Comparison of ENCODE assay signal across 1 cellular context in genomic region chr16:72224260-72224768, GRCh38.
TF ChIP-seq lines count a peak whose summit lies in the region.

No MANE protein-coding gene starts in this region.

TF ChIP-seq in HepG2, 621 proteins besides CTCF, POLR2A, EP300 and RAD21 (continued from another document and continues in another):
- peak; percentile 19; the same call in 1 of the 2 replicates for TF ChIP-seq ARID4A (CRISPR knock-in tag; IDR thresholded peaks at IDR 0.05; ENCODE audit: borderline replicate concordance)
- TF ChIP-seq SMAD1 (CRISPR knock-in tag; IDR thresholded peaks at IDR 0.05; ENCODE audit: borderline replicate concordance, low read depth), result no peak
- 0 out of 2 replicates have a peak, but pooled peaks have one; percentile 42 for TF ChIP-seq ZNF775 (CRISPR knock-in tag; IDR thresholded peaks at IDR 0.05; ENCODE audit: borderline replicate concordance)
- TF ChIP-seq, protein P1, sequence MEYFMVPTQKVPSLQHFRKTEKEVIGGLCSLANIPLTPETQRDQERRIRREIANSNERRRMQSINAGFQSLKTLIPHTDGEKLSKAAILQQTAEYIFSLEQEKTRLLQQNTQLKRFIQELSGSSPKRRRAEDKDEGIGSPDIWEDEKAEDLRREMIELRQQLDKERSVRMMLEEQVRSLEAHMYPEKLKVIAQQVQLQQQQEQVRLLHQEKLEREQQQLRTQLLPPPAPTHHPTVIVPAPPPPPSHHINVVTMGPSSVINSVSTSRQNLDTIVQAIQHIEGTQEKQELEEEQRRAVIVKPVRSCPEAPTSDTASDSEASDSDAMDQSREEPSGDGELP (IDR thresholded peaks at IDR 0.05; ENCODE audit: borderline replicate concordance, low read depth), result no peak
- peak; percentile 46; the same call in 1 of the 2 replicates for TF ChIP-seq SALL1 (CRISPR knock-in tag; IDR thresholded peaks at IDR 0.05)
- no peak for TF ChIP-seq BATF2 (CRISPR knock-in tag; IDR thresholded peaks at IDR 0.05)
- no peak for TF ChIP-seq ZNF639 (CRISPR knock-in tag; conservative IDR thresholded peaks at IDR 0.05)
- no peak for TF ChIP-seq YEATS2 (CRISPR knock-in tag; IDR thresholded peaks at IDR 0.05; ENCODE audit: borderline replicate concordance)
- TF ChIP-seq RXRB (CRISPR knock-in tag; IDR thresholded peaks at IDR 0.05; ENCODE audit: borderline replicate concordance), result peak; percentile 67; the same call in 1 of the 2 replicates
- 0 out of 2 replicates have a peak, but pooled peaks have one; percentile 58 for TF ChIP-seq RBAK (CRISPR knock-in tag; IDR thresholded peaks at IDR 0.05)
- no peak for TF ChIP-seq BCLAF1 (IDR thresholded peaks at IDR 0.05)
- TF ChIP-seq KLF15 (CRISPR knock-in tag; IDR thresholded peaks at IDR 0.05; ENCODE audit: borderline replicate concordance), result no peak
- peak; percentile 57 for TF ChIP-seq GATAD2A (CRISPR knock-in tag; IDR thresholded peaks at IDR 0.05)
- TF ChIP-seq ZNF644 (CRISPR knock-in tag; IDR thresholded peaks at IDR 0.05; ENCODE audit: low read depth), result peak; percentile 64; the same call in 1 of the 2 replicates
- no peak; the same call in 1 of the 2 replicates for TF ChIP-seq SOX13 (IDR thresholded peaks at IDR 0.05)
- TF ChIP-seq SOX13 (CRISPR knock-in tag; conservative IDR thresholded peaks at IDR 0.05 in 1 of 2, IDR thresholded peaks at IDR 0.05 in 1 of 2), result peak in 1 of 2 experiments; percentile 46; a peak in 1 of 4 replicates
- 0 out of 2 replicates have a peak, but pooled peaks have one; percentile 42 for TF ChIP-seq MEF2D (CRISPR knock-in tag; IDR thresholded peaks at IDR 0.05)
- no peak for TF ChIP-seq IKZF1 (IDR thresholded peaks at IDR 0.05)
- TF ChIP-seq USF2 (IDR thresholded peaks at IDR 0.05; ENCODE audit: low read depth, low read length), result peak; percentile 75
- TF ChIP-seq USF2 (CRISPR knock-in tag; IDR thresholded peaks at IDR 0.05; ENCODE audit: borderline replicate concordance), result peak; percentile 77; the same call in 1 of the 2 replicates
- TF ChIP-seq ARID2 (CRISPR knock-in tag; IDR thresholded peaks at IDR 0.05; ENCODE audit: borderline replicate concordance), result no peak
- TF ChIP-seq AHDC1 (CRISPR knock-in tag; IDR thresholded peaks at IDR 0.05; ENCODE audit: borderline replicate concordance), result peak; percentile 48; the same call in 1 of the 2 replicates
- TF ChIP-seq PITX1 (CRISPR knock-in tag; IDR thresholded peaks at IDR 0.05), result peak; percentile 53; the same call in 1 of the 2 replicates
- no peak for TF ChIP-seq SAFB2 (CRISPR knock-in tag; IDR thresholded peaks at IDR 0.05; ENCODE audit: borderline replicate concordance, low read depth)
- TF ChIP-seq ZNF333 (CRISPR knock-in tag; IDR thresholded peaks at IDR 0.05; ENCODE audit: borderline replicate concordance), result no peak
- TF ChIP-seq CCAR2 (optimal IDR thresholded peaks at IDR 0.05; ENCODE audit: low read depth, low read length), result no peak
- TF ChIP-seq, protein P2, sequence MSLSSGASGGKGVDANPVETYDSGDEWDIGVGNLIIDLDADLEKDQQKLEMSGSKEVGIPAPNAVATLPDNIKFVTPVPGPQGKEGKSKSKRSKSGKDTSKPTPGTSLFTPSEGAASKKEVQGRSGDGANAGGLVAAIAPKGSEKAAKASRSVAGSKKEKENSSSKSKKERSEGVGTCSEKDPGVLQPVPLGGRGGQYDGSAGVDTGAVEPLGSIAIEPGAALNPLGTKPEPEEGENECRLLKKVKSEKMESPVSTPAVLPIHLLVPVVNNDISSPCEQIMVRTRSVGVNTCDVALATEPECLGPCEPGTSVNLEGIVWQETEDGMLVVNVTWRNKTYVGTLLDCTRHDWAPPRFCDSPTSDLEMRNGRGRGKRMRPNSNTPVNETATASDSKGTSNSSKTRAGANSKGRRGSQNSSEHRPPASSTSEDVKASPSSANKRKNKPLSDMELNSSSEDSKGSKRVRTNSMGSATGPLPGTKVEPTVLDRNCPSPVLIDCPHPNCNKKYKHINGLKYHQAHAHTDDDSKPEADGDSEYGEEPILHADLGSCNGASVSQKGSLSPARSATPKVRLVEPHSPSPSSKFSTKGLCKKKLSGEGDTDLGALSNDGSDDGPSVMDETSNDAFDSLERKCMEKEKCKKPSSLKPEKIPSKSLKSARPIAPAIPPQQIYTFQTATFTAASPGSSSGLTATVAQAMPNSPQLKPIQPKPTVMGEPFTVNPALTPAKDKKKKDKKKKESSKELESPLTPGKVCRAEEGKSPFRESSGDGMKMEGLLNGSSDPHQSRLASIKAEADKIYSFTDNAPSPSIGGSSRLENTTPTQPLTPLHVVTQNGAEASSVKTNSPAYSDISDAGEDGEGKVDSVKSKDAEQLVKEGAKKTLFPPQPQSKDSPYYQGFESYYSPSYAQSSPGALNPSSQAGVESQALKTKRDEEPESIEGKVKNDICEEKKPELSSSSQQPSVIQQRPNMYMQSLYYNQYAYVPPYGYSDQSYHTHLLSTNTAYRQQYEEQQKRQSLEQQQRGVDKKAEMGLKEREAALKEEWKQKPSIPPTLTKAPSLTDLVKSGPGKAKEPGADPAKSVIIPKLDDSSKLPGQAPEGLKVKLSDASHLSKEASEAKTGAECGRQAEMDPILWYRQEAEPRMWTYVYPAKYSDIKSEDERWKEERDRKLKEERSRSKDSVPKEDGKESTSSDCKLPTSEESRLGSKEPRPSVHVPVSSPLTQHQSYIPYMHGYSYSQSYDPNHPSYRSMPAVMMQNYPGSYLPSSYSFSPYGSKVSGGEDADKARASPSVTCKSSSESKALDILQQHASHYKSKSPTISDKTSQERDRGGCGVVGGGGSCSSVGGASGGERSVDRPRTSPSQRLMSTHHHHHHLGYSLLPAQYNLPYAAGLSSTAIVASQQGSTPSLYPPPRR (CRISPR knock-in tag; IDR thresholded peaks at IDR 0.05; ENCODE audit: borderline replicate concordance), result no peak
- TF ChIP-seq CENPBD1 (CRISPR knock-in tag; IDR thresholded peaks at IDR 0.05; ENCODE audit: borderline replicate concordance, low read depth), result no peak
- no peak for TF ChIP-seq WIZ (CRISPR knock-in tag; IDR thresholded peaks at IDR 0.05)
- TF ChIP-seq CREB1 (IDR thresholded peaks at IDR 0.05), result no peak
- TF ChIP-seq CREB1 (CRISPR knock-in tag; IDR thresholded peaks at IDR 0.05), result 0 out of 2 replicates have a peak, but pooled peaks have one; percentile 48
- TF ChIP-seq ZNF296 (CRISPR knock-in tag; conservative IDR thresholded peaks at IDR 0.05), result no peak
- peak; percentile 78 for TF ChIP-seq POGZ (CRISPR knock-in tag; IDR thresholded peaks at IDR 0.05)
